9 cellular contexts compared by ENCODE assay signal in genomic region chr19:41868120-41868988, GRCh38. TPM values are rescaled to one million over a fixed set of nuclear protein-coding genes. Genes with fewer than 3 reads are reported as not detected.
DNase-seq lines count a peak whose midpoint lies in the region; ATAC-seq, FAIRE-seq and TF ChIP-seq lines count a peak whose summit lies in the region.
"Had no signal": no experiment of that assay in that cellular context is flagged by ENCODE, and none has a peak within 500 bp of the region (broad histone marks: within the 10 kb centered on the region; RNA-seq: fewer than 3 reads in every experiment).

No MANE protein-coding gene starts in this region.

- H3K4me1 ChIP-seq in A549 = peaks cover 70% of the 10 kb centered on the region
- peaks cover 9% of the 10 kb centered on the region; the same call in 1 of the 2 replicates for H3K4me1 ChIP-seq in iPS-20b (ENCODE audit: insufficient read depth, low read length)

- H3K27ac ChIP-seq in A549 = peak overlapping the region in 1 of 2 experiments; percentile 21; a peak in 3 of 6 replicates
- peak overlapping the region; percentile 66 for H3K27ac ChIP-seq in SU-DHL-6 (ENCODE audit: low read depth, low read length)
- no peak overlapping the region for H3K27ac ChIP-seq in iPS-20b (ENCODE audit: low read length)
- H3K27ac ChIP-seq: neutrophil had no signal

- POLR2A ChIA-PET in A549 (lab: Yijun Ruan, JAX) = interaction anchor here (0.6 to 1.8 kb wide), 4 partner anchors 8 to 96 kb away, joined by 3 to 25 read pairs (median 6); partner anchors contain the start of gene RPS19

- peaks cover 49% of the 10 kb centered on the region for H3K79me2 ChIP-seq in SU-DHL-6 (ENCODE audit: insufficient read depth, low read length)

- H3K36me3 ChIP-seq in SU-DHL-6 (ENCODE audit: low read length) = peaks cover 17% of the 10 kb centered on the region
- peaks cover 85% of the 10 kb centered on the region for H3K36me3 ChIP-seq in iPS-20b (ENCODE audit: insufficient read depth, low read depth, low read length)

- H3F3A ChIP-seq in SU-DHL-6 (ENCODE audit: insufficient read depth) = peaks cover 87% of the 10 kb centered on the region

- peaks cover 13% of the 10 kb centered on the region; the same call in 1 of the 2 replicates for H4K20me1 ChIP-seq in SU-DHL-6 (ENCODE audit: low read depth, low read length)

- H2AFZ ChIP-seq in SU-DHL-6 (ENCODE audit: low read depth, low read length, severe bottlenecking) = no peak overlapping the region

- no peak for FAIRE-seq in A549 (lab: Jason Lieb, UNC)

- no peak for TF ChIP-seq EP300 in A549 (IDR thresholded peaks at IDR 0.05)

- peak in 1 of 2 experiments; percentile 1; a peak in 3 of 6 replicates for ATAC-seq in A549
- ATAC-seq in GM19328 (IDR thresholded peaks at IDR 0.05; ENCODE audit: unreplicated experiment) = no peak
- no peak for ATAC-seq in HG03469 (IDR thresholded peaks at IDR 0.05; ENCODE audit: unreplicated experiment)
- ATAC-seq in GM18870 (IDR thresholded peaks at IDR 0.05; ENCODE audit: unreplicated experiment) = no peak

- H3K9me3 ChIP-seq in A549 (no peaks in the 10 kb centered on the region), SU-DHL-6 (ENCODE audit: insufficient read depth, low read length) (no peaks in the 10 kb centered on the region), iPS-20b (ENCODE audit: insufficient read depth, low read depth, low read length) (no peaks in the 10 kb centered on the region)
- H3K9me3 ChIP-seq: neutrophil had no signal

- TF ChIP-seq POLR2A in A549 (IDR thresholded peaks at IDR 0.05; ENCODE audit: low read length) = no peak
- peak; percentile 15 for TF ChIP-seq POLR2A in GM19193 (IDR thresholded peaks at IDR 0.05; ENCODE audit: extremely low read depth, insufficient read depth, insufficient read length)

- CTCF ChIA-PET in A549 (lab: Yijun Ruan, JAX) = interaction anchor here (1.2 to 7.0 kb wide), 6 partner anchors 9 to 167 kb away, joined by 3 to 77 read pairs (median 6); partner anchors contain the start of gene RPS19

- H3K4me2 ChIP-seq in A549 (peak overlapping the region; percentile 37; the same call in 2 of the 3 replicates), SU-DHL-6 (ENCODE audit: low read depth, low read length, poor library complexity, severe bottlenecking) (peak overlapping the region; percentile 19)

- TF ChIP-seq CTCF in A549 (IDR thresholded peaks at IDR 0.05) (no peak), SU-DHL-6 (IDR thresholded peaks at IDR 0.05; ENCODE audit: insufficient read depth, low read length, poor library complexity, severe bottlenecking) (no peak)

- TF ChIP-seq RAD21 in A549 (conservative IDR thresholded peaks at IDR 0.05 in 1 of 2, IDR thresholded peaks at IDR 0.05 in 1 of 2) = no peak

- H3K4me3 ChIP-seq in A549 (no peak overlapping the region), SU-DHL-6 (ENCODE audit: insufficient read depth, low read length, poor library complexity, severe bottlenecking) (no peak overlapping the region), iPS-20b (ENCODE audit: low read length) (no peak overlapping the region)

- 82% methylated on average over 10 of the region's 10 CpGs for WGBS in A549 (ENCODE audit: missing lambda C conversion rate)

- H3K9ac ChIP-seq in SU-DHL-6 (ENCODE audit: low read length) = no peak overlapping the region
- peak overlapping the region; percentile 20; the same call in 1 of the 2 replicates for H3K9ac ChIP-seq in iPS-20b (ENCODE audit: low read depth, low read length)

- H3K9me2 ChIP-seq in SU-DHL-6 (replicated peaks; ENCODE audit: insufficient read depth, low read length) = no peaks in the 10 kb centered on the region

- no peaks in the 10 kb centered on the region for H3K27me3 ChIP-seq in SU-DHL-6 (ENCODE audit: low read length)
- no peaks in the 10 kb centered on the region for H3K27me3 ChIP-seq in iPS-20b (ENCODE audit: insufficient read depth, low read length)
- H3K27me3 ChIP-seq: neutrophil had no signal

- DNase-seq in A549 (ENCODE audit: low read depth in 1 of 2, low spot score in 1 of 2) (no peak), GDM1 (lab: John Stamatoyannopoulos, UW) (no peak)

TF ChIP-seq in A549, 52 proteins besides CTCF, POLR2A, EP300 and RAD21:
- TF ChIP-seq KDM1A (IDR thresholded peaks at IDR 0.05; ENCODE audit: low read depth) = no peak
- no peak; the same call in 1 of the 2 replicates for TF ChIP-seq FOSB (CRISPR knock-in tag; IDR thresholded peaks at IDR 0.05)
- TF ChIP-seq HOXA7 (CRISPR knock-in tag; IDR thresholded peaks at IDR 0.05) = peak; percentile 42; the same call in 1 of the 2 replicates
- 0 out of 2 replicates have a peak, but pooled peaks have one; percentile 38 for TF ChIP-seq TFCP2L1 (CRISPR knock-in tag; IDR thresholded peaks at IDR 0.05)

RNA-seq across cellular contexts. Expression of gene RPS19, which starts 8.3 kb away (rescaled TPM):
- 2,749 and 3,564 TPM in 2 replicates for polyA plus RNA-seq in A549 (2011; rRNA removed)
- polyA plus RNA-seq in A549 (2012; cell fraction: cytosol; rRNA removed) = 3,114 and 3,796 TPM in 2 replicates
- 3,748 and 4,898 TPM in 2 replicates for polyA plus RNA-seq in A549 (2012; cell fraction: nucleus; rRNA removed)
- polyA plus RNA-seq in A549 (2017; fragmentation: RNase III; extraction: RNeasy Plus Mini Kit Qiagen cat#74134 plus additional on column Dnase treatment) = 7,778 to 7,989 TPM (median 7,924 TPM) in 3 replicates
- 2,997 and 3,081 TPM in 2 replicates for polyA minus RNA-seq in A549 (2011; rRNA and poly(A)+ RNA removed)

RNA-seq across cellular contexts. Expression of gene CD79A, which starts 8.7 kb away (rescaled TPM):
- polyA plus RNA-seq in A549 (2011; rRNA removed) (0.52 and 0.57 TPM in 2 replicates), A549 (2017; fragmentation: RNase III; extraction: RNeasy Plus Mini Kit Qiagen cat#74134 plus additional on column Dnase treatment) (0.29 to 0.54 TPM (median 0.29 TPM) in 3 replicates)
- polyA plus RNA-seq in A549 (2012; cell fraction: cytosol; rRNA removed) = 0.53 and 0.65 TPM in 2 replicates
- 0.67 and 0.77 TPM in 2 replicates for polyA plus RNA-seq in A549 (2012; cell fraction: nucleus; rRNA removed)
- polyA minus RNA-seq in A549 (2011; rRNA and poly(A)+ RNA removed) = 0.41 and 0.58 TPM in 2 replicates

RNA-seq across cellular contexts. Expression of gene ARHGEF1, which starts 14.6 kb away (rescaled TPM):
- polyA plus RNA-seq in A549 (2011; rRNA removed) = 34.5 and 38.0 TPM in 2 replicates
- polyA plus RNA-seq in A549 (2012; cell fraction: cytosol; rRNA removed) = 113 and 132 TPM in 2 replicates
- 335 and 389 TPM in 2 replicates for polyA plus RNA-seq in A549 (2012; cell fraction: nucleus; rRNA removed)
- 71.5 to 92.9 TPM (median 84.2 TPM) in 3 replicates for polyA plus RNA-seq in A549 (2017; fragmentation: RNase III; extraction: RNeasy Plus Mini Kit Qiagen cat#74134 plus additional on column Dnase treatment)
- 33.2 and 39.9 TPM in 2 replicates for polyA minus RNA-seq in A549 (2011; rRNA and poly(A)+ RNA removed)

RNA-seq across cellular contexts. Expression of gene DMRTC2, which starts 23.5 kb away (rescaled TPM):
- polyA plus RNA-seq in A549 (2011; rRNA removed) (not detected in 2 replicates), A549 (2017; fragmentation: RNase III; extraction: RNeasy Plus Mini Kit Qiagen cat#74134 plus additional on column Dnase treatment) (not detected in 3 replicates)
- polyA plus RNA-seq in A549 (2012; cell fraction: cytosol; rRNA removed) = not detected in 2 replicates
- polyA plus RNA-seq in A549 (2012; cell fraction: nucleus; rRNA removed) = not detected in 2 replicates
- not detected in 2 replicates for polyA minus RNA-seq in A549 (2011; rRNA and poly(A)+ RNA removed)

RNA-seq across cellular contexts. Expression of gene LYPD4, which starts 23.9 kb away (rescaled TPM):
- polyA plus RNA-seq in A549 (2011; rRNA removed) (not detected in 2 replicates), A549 (2017; fragmentation: RNase III; extraction: RNeasy Plus Mini Kit Qiagen cat#74134 plus additional on column Dnase treatment) (not detected in 3 replicates)
- not detected in 2 replicates for polyA plus RNA-seq in A549 (2012; cell fraction: cytosol; rRNA removed)
- not detected in 2 replicates for polyA plus RNA-seq in A549 (2012; cell fraction: nucleus; rRNA removed)
- not detected in 2 replicates for polyA minus RNA-seq in A549 (2011; rRNA and poly(A)+ RNA removed)
